In genomic region chr10:20714979-20715378, GRCh38 we compare ENCODE assay signal across 36 cellular contexts.
"Had no signal": no experiment of that assay in that cellular context is flagged by ENCODE, and none has a peak within 500 bp of the region (broad histone marks: within the 10 kb centered on the region; RNA-seq: fewer than 3 reads in every experiment).

No MANE protein-coding gene starts in this region.

- H3K4me3 ChIP-seq: ascending aorta, breast epithelium, cardiac muscle cell, coronary artery, dorsolateral prefrontal cortex, gastrocnemius medialis, heart left ventricle had no signal

- H3K27ac ChIP-seq: ascending aorta, breast epithelium, cardiac muscle cell, coronary artery, dorsolateral prefrontal cortex, gastrocnemius medialis, heart left ventricle, WERI-Rb-1 had no signal

- H3K27me3 ChIP-seq: ascending aorta, breast epithelium, cardiac muscle cell, dorsolateral prefrontal cortex, gastrocnemius medialis, heart left ventricle had no signal

- H3K27me3 Mint-ChIP-seq: activated B cell treated with CpG ODN at 0.5 μM for 24 hours; activated CD4-positive, alpha-beta memory T cell treated with anti-CD3 and anti-CD28 coated beads for 36 hours; activated CD4-positive, alpha-beta T cell treated with anti-CD3 and anti-CD28 coated beads for 36 hours; activated CD4-positive, alpha-beta T cell treated with anti-CD3 and anti-CD28 coated beads, Interleukin-2, amount 10 ng/mL, durations not matched to agents 24 days and 14 days; activated CD8-positive, alpha-beta memory T cell treated with anti-CD3 and anti-CD28 coated beads, Interleukin-2, amount 10 ng/mL, durations not matched to agents 7 days and 5 days; activated naive CD4-positive, alpha-beta T cell treated with anti-CD3 and anti-CD28 coated beads, Interleukin-2, amount 10 ng/mL, durations not matched to agents 7 days and 5 days; activated naive CD8-positive, alpha-beta T cell treated with anti-CD3 and anti-CD28 coated beads, Interleukin-2, amount 10 ng/mL, durations not matched to agents 7 days and 5 days; dendritic cell treated with granulocyte-macrophage colony-stimulating factor and Interleukin-4, amounts not matched to agents 40 ng/mL and 50 ng/mL, for 4 days; T-helper 17 cell had no signal

- DNase-seq: activated B cell treated with CpG ODN at 0.5 μM for 24 hours; activated CD4-positive, alpha-beta memory T cell treated with anti-CD3 and anti-CD28 coated beads for 36 hours; activated CD4-positive, alpha-beta T cell treated with anti-CD3 and anti-CD28 coated beads for 36 hours; activated CD4-positive, alpha-beta T cell treated with anti-CD3 and anti-CD28 coated beads, Interleukin-2, amount 10 ng/mL, durations not matched to agents 24 days and 14 days; activated CD4-positive, CD25-positive, alpha-beta regulatory T cell treated with anti-CD3 and anti-CD28 coated beads, Interleukin-2, amount 50 U/mL, for 72 hours; activated CD8-positive, alpha-beta memory T cell treated with anti-CD3 and anti-CD28 coated beads, Interleukin-2, amount 10 ng/mL, durations not matched to agents 7 days and 5 days; activated CD8-positive, alpha-beta memory T cell treated with anti-CD3 and anti-CD28 coated beads, Interleukin-2, amount 50 U/mL, for 4 hours; activated CD8-positive, alpha-beta T cell treated with anti-CD3 and anti-CD28 coated beads, Interleukin-2, amount 10 ng/mL, durations not matched to agents 7 days and 5 days; activated effector memory CD4-positive, alpha-beta T cell treated with anti-CD3 and anti-CD28 coated beads, Interleukin-2, amount 50 U/mL, for 16 hours; activated naive CD4-positive, alpha-beta T cell treated with anti-CD3 and anti-CD28 coated beads, Interleukin-2, amount 10 ng/mL, durations not matched to agents 7 days and 5 days; activated naive CD8-positive, alpha-beta T cell treated with anti-CD3 and anti-CD28 coated beads, Interleukin-2, amount 10 ng/mL, durations not matched to agents 7 days and 5 days; activated T-cell treated with anti-CD3 and anti-CD28 coated beads, Interleukin-2, amount 50 U/mL, for 1 hour; activated T-cell treated with anti-CD3 and anti-CD28 coated beads, Interleukin-2, amount 50 U/mL, for 48 hours; central memory CD4-positive, alpha-beta T cell; cerebellar nuclear complex; dorsolateral prefrontal cortex; effector memory CD4-positive, alpha-beta T cell; endodermal cell; foreskin fibroblast; gastrocnemius medialis; glutamatergic neuron; heart left ventricle; T-helper 17 cell; T1000; WERI-Rb-1 had no signal

- H3K9me3 Mint-ChIP-seq: activated CD4-positive, alpha-beta T cell treated with anti-CD3 and anti-CD28 coated beads, Interleukin-2, amount 10 ng/mL, durations not matched to agents 24 days and 14 days; activated naive CD8-positive, alpha-beta T cell treated with anti-CD3 and anti-CD28 coated beads, Interleukin-2, amount 10 ng/mL, durations not matched to agents 7 days and 5 days had no signal

- H3K27ac Mint-ChIP-seq: activated B cell treated with CpG ODN at 0.5 μM for 24 hours; activated CD4-positive, alpha-beta memory T cell treated with anti-CD3 and anti-CD28 coated beads for 36 hours; activated CD4-positive, alpha-beta T cell treated with anti-CD3 and anti-CD28 coated beads for 36 hours; activated CD4-positive, alpha-beta T cell treated with anti-CD3 and anti-CD28 coated beads, Interleukin-2, amount 10 ng/mL, durations not matched to agents 24 days and 14 days; activated CD8-positive, alpha-beta memory T cell treated with anti-CD3 and anti-CD28 coated beads, Interleukin-2, amount 10 ng/mL, durations not matched to agents 7 days and 5 days; activated CD8-positive, alpha-beta T cell treated with anti-CD3 and anti-CD28 coated beads, Interleukin-2, amount 10 ng/mL, durations not matched to agents 7 days and 5 days; activated naive CD4-positive, alpha-beta T cell treated with anti-CD3 and anti-CD28 coated beads, Interleukin-2, amount 10 ng/mL, durations not matched to agents 7 days and 5 days; activated naive CD4-positive, alpha-beta T cell treated with anti-CD3 and anti-CD28 coated beads, Interleukin-2, amount 50 U/mL, for 72 hours; activated naive CD8-positive, alpha-beta T cell treated with anti-CD3 and anti-CD28 coated beads, Interleukin-2, amount 10 ng/mL, durations not matched to agents 7 days and 5 days; activated T-helper 1 cell treated with anti-CD3 and anti-CD28 coated beads, Interleukin-12 subunit alpha, Interleukin-12 subunit beta, Interleukin-2, Interleukin-4 antibody, amounts not matched to agents 30 ng/mL and 10 ng/mL and 1 ng/mL, durations not matched to agents 14 hours and 24 hours and 36 hours; activated T-helper 2 cell treated with anti-CD3 and anti-CD28 coated beads, Interferon-gamma antibody, Interleukin-2, Interleukin-4, amounts not matched to agents 10 μg/mL and 5 μg/mL and 100 μg/mL, durations not matched to agents 14 hours and 24 hours and 36 hours; brain; dendritic cell treated with granulocyte-macrophage colony-stimulating factor and Interleukin-4, amounts not matched to agents 40 ng/mL and 50 ng/mL, for 4 days; endodermal cell; T-helper 17 cell; T-helper 2 cell treated with Interferon-gamma antibody and Interleukin-4, amounts not matched to agents 5 μg/mL and 100 μg/mL, for 36 hours had no signal

- H3K4me1 ChIP-seq: breast epithelium, gastrocnemius medialis, heart left ventricle had no signal

- H3K4me3 Mint-ChIP-seq: activated B cell treated with CpG ODN at 0.5 μM for 24 hours; activated CD4-positive, alpha-beta memory T cell treated with anti-CD3 and anti-CD28 coated beads for 36 hours; activated CD4-positive, alpha-beta T cell treated with anti-CD3 and anti-CD28 coated beads for 36 hours; activated CD4-positive, alpha-beta T cell treated with anti-CD3 and anti-CD28 coated beads, Interleukin-2, amount 10 ng/mL, durations not matched to agents 24 days and 14 days; activated CD8-positive, alpha-beta memory T cell treated with anti-CD3 and anti-CD28 coated beads, Interleukin-2, amount 10 ng/mL, durations not matched to agents 7 days and 5 days; activated CD8-positive, alpha-beta T cell treated with anti-CD3 and anti-CD28 coated beads, Interleukin-2, amount 10 ng/mL, durations not matched to agents 7 days and 5 days; activated naive CD4-positive, alpha-beta T cell treated with anti-CD3 and anti-CD28 coated beads, Interleukin-2, amount 10 ng/mL, durations not matched to agents 7 days and 5 days; activated naive CD8-positive, alpha-beta T cell treated with anti-CD3 and anti-CD28 coated beads, Interleukin-2, amount 10 ng/mL, durations not matched to agents 7 days and 5 days; activated T-helper 1 cell treated with anti-CD3 and anti-CD28 coated beads, Interleukin-12 subunit alpha, Interleukin-12 subunit beta, Interleukin-2, Interleukin-4 antibody, amounts not matched to agents 30 ng/mL and 10 ng/mL and 1 ng/mL, durations not matched to agents 14 hours and 24 hours and 36 hours; brain; dendritic cell treated with granulocyte-macrophage colony-stimulating factor and Interleukin-4, amounts not matched to agents 40 ng/mL and 50 ng/mL, for 4 days; endodermal cell; T-helper 17 cell; T-helper 2 cell treated with Interferon-gamma antibody and Interleukin-4, amounts not matched to agents 5 μg/mL and 100 μg/mL, for 36 hours had no signal

- H3K36me3 ChIP-seq: ascending aorta, breast epithelium, cardiac muscle cell, gastrocnemius medialis, heart left ventricle, WERI-Rb-1 had no signal

- H3K36me3 Mint-ChIP-seq: activated CD4-positive, alpha-beta memory T cell treated with anti-CD3 and anti-CD28 coated beads for 36 hours; activated CD8-positive, alpha-beta memory T cell treated with anti-CD3 and anti-CD28 coated beads, Interleukin-2, amount 10 ng/mL, durations not matched to agents 7 days and 5 days; activated naive CD4-positive, alpha-beta T cell treated with anti-CD3 and anti-CD28 coated beads, Interleukin-2, amount 10 ng/mL, durations not matched to agents 7 days and 5 days; activated naive CD4-positive, alpha-beta T cell treated with anti-CD3 and anti-CD28 coated beads, Interleukin-2, amount 50 U/mL, for 72 hours; activated naive CD8-positive, alpha-beta T cell treated with anti-CD3 and anti-CD28 coated beads, Interleukin-2, amount 10 ng/mL, durations not matched to agents 7 days and 5 days; brain had no signal

- ATAC-seq: activated CD4-positive, alpha-beta T cell treated with anti-CD3 and anti-CD28 coated beads for 36 hours; activated CD8-positive, alpha-beta memory T cell treated with anti-CD3 and anti-CD28 coated beads, Interleukin-2, amount 10 ng/mL, durations not matched to agents 7 days and 5 days; activated CD8-positive, alpha-beta T cell treated with anti-CD3 and anti-CD28 coated beads, Interleukin-2, amount 10 ng/mL, durations not matched to agents 7 days and 5 days; activated naive CD4-positive, alpha-beta T cell treated with anti-CD3 and anti-CD28 coated beads, Interleukin-2, amount 50 U/mL, for 72 hours; esophagus mucosa; gastrocnemius medialis; heart left ventricle; T-helper 17 cell had no signal

- H3K9me3 ChIP-seq: breast epithelium, gastrocnemius medialis had no signal

- H3K4me1 Mint-ChIP-seq: activated B cell treated with CpG ODN at 0.5 μM for 24 hours; activated CD4-positive, alpha-beta T cell treated with anti-CD3 and anti-CD28 coated beads for 36 hours; activated CD4-positive, alpha-beta T cell treated with anti-CD3 and anti-CD28 coated beads, Interleukin-2, amount 10 ng/mL, durations not matched to agents 24 days and 14 days; activated CD8-positive, alpha-beta memory T cell treated with anti-CD3 and anti-CD28 coated beads, Interleukin-2, amount 10 ng/mL, durations not matched to agents 7 days and 5 days; activated naive CD4-positive, alpha-beta T cell treated with anti-CD3 and anti-CD28 coated beads, Interleukin-2, amount 10 ng/mL, durations not matched to agents 7 days and 5 days; activated naive CD8-positive, alpha-beta T cell treated with anti-CD3 and anti-CD28 coated beads, Interleukin-2, amount 10 ng/mL, durations not matched to agents 7 days and 5 days; brain; T-helper 17 cell had no signal
